ENCODE assay signal across 1 cellular context in genomic region chr9:129626079-129626943, GRCh38.
TF ChIP-seq lines count a peak whose summit lies in the region.

A gene with protein sequence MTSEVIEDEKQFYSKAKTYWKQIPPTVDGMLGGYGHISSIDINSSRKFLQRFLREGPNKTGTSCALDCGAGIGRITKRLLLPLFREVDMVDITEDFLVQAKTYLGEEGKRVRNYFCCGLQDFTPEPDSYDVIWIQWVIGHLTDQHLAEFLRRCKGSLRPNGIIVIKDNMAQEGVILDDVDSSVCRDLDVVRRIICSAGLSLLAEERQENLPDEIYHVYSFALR (plus strand): TSS chr9:129626163. CDS start chr9:129632704, 6,541 bp downstream.

TF ChIP-seq in K562, 482 proteins besides CTCF, POLR2A, EP300 and RAD21 (continued from another document and continues in another):
- TF ChIP-seq PRDM10 (IDR thresholded peaks at IDR 0.05; ENCODE audit: partially characterized antibody): peak; percentile 3
- peak; percentile 97 for TF ChIP-seq EP400 (IDR thresholded peaks at IDR 0.05)
- no peak for TF ChIP-seq BRD9 (IDR thresholded peaks at IDR 0.05; ENCODE audit: low read depth, partially characterized antibody)
- peak; percentile 57; the same call in 1 of the 2 replicates for TF ChIP-seq ZBTB17 (CRISPR knock-in tag; IDR thresholded peaks at IDR 0.05)
- peak; percentile 93 for TF ChIP-seq POLR2AphosphoS5 (IDR thresholded peaks at IDR 0.05; ENCODE audit: control insufficient read depth, insufficient read depth, low read depth, low read length)
- TF ChIP-seq OTX1 (CRISPR knock-in tag; IDR thresholded peaks at IDR 0.05): no peak
- TF ChIP-seq ZFP36 (IDR thresholded peaks at IDR 0.05; ENCODE audit: low read depth, low read length, partially characterized antibody): no peak
- no peak for TF ChIP-seq NBN (IDR thresholded peaks at IDR 0.05; ENCODE audit: low read depth)
- peak; percentile 84 for TF ChIP-seq PCBP1 (IDR thresholded peaks at IDR 0.05; ENCODE audit: low read depth, low read length, poor library complexity, severe bottlenecking)
- no peak for TF ChIP-seq SMARCA4 (IDR thresholded peaks at IDR 0.05)
- no peak for TF ChIP-seq ZNF780A (CRISPR knock-in tag; IDR thresholded peaks at IDR 0.05)
- no peak for TF ChIP-seq HOXB6 (CRISPR knock-in tag; IDR thresholded peaks at IDR 0.05; ENCODE audit: borderline replicate concordance)
- peak; percentile 44 for TF ChIP-seq CCNT2 (IDR thresholded peaks at IDR 0.05; ENCODE audit: borderline replicate concordance, extremely low read depth, insufficient read length, low read depth, low read length)
- peak; percentile 86 for TF ChIP-seq KDM5B (IDR thresholded peaks at IDR 0.05; ENCODE audit: insufficient replicate concordance, low read depth, low read length)
- TF ChIP-seq STAT6 (CRISPR knock-in tag; IDR thresholded peaks at IDR 0.05): no peak; the same call in 1 of the 2 replicates
- TF ChIP-seq DMBX1 (CRISPR knock-in tag; IDR thresholded peaks at IDR 0.05; ENCODE audit: borderline replicate concordance): 0 out of 2 replicates have a peak, but pooled peaks have one; percentile 26
- TF ChIP-seq ZNF253 (CRISPR knock-in tag; conservative IDR thresholded peaks at IDR 0.05): 0 out of 2 replicates have a peak, but pooled peaks have one; percentile 7
- TF ChIP-seq, protein P1, sequence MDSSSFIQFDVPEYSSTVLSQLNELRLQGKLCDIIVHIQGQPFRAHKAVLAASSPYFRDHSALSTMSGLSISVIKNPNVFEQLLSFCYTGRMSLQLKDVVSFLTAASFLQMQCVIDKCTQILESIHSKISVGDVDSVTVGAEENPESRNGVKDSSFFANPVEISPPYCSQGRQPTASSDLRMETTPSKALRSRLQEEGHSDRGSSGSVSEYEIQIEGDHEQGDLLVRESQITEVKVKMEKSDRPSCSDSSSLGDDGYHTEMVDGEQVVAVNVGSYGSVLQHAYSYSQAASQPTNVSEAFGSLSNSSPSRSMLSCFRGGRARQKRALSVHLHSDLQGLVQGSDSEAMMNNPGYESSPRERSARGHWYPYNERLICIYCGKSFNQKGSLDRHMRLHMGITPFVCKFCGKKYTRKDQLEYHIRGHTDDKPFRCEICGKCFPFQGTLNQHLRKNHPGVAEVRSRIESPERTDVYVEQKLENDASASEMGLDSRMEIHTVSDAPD (CRISPR knock-in tag; IDR thresholded peaks at IDR 0.05): no peak
- no peak for TF ChIP-seq BCL6 (CRISPR knock-in tag; IDR thresholded peaks at IDR 0.05)
- no peak for TF ChIP-seq WHSC1 (IDR thresholded peaks at IDR 0.05; ENCODE audit: low read length)
- TF ChIP-seq RNF2 (IDR thresholded peaks at IDR 0.05): no peak
- no peak for TF ChIP-seq RBM25 (IDR thresholded peaks at IDR 0.05; ENCODE audit: low read depth, low read length, severe bottlenecking)
- TF ChIP-seq TFAM (CRISPR knock-in tag; conservative IDR thresholded peaks at IDR 0.05): no peak
- TF ChIP-seq MEF2A (IDR thresholded peaks at IDR 0.05; ENCODE audit: control insufficient read depth, low read depth, low read length): no peak
- peak; percentile 63; the same call in 1 of the 2 replicates for TF ChIP-seq ZNF511 (CRISPR knock-in tag; IDR thresholded peaks at IDR 0.05)
- no peak for TF ChIP-seq CREBBP (IDR thresholded peaks at IDR 0.05; ENCODE audit: low read depth, low read length)
- no peak for TF ChIP-seq ERF (CRISPR knock-in tag; IDR thresholded peaks at IDR 0.05)
- peak; percentile 40; the same call in 1 of the 2 replicates for TF ChIP-seq KDM2B (CRISPR knock-in tag; IDR thresholded peaks at IDR 0.05)
- TF ChIP-seq DIDO1 (tag; IDR thresholded peaks at IDR 0.05; ENCODE audit: low read depth): peak; percentile 64; the same call in 1 of the 2 replicates
- TF ChIP-seq HNRNPK (IDR thresholded peaks at IDR 0.05; ENCODE audit: low read depth, low read length, poor library complexity, severe bottlenecking): no peak
- TF ChIP-seq AFF1 (IDR thresholded peaks at IDR 0.05; ENCODE audit: low read depth in 1 of 2, partially characterized antibody in 2 of 2): no peak
- no peak for TF ChIP-seq FOXM1 (IDR thresholded peaks at IDR 0.05; ENCODE audit: low read depth)
- peak; percentile 93; the same call in 1 of the 2 replicates for TF ChIP-seq FOXM1 (CRISPR knock-in tag; IDR thresholded peaks at IDR 0.05; ENCODE audit: low read depth)
- TF ChIP-seq TGIF2 (CRISPR knock-in tag; IDR thresholded peaks at IDR 0.05): no peak; the same call in 1 of the 2 replicates
- TF ChIP-seq, protein P2, sequence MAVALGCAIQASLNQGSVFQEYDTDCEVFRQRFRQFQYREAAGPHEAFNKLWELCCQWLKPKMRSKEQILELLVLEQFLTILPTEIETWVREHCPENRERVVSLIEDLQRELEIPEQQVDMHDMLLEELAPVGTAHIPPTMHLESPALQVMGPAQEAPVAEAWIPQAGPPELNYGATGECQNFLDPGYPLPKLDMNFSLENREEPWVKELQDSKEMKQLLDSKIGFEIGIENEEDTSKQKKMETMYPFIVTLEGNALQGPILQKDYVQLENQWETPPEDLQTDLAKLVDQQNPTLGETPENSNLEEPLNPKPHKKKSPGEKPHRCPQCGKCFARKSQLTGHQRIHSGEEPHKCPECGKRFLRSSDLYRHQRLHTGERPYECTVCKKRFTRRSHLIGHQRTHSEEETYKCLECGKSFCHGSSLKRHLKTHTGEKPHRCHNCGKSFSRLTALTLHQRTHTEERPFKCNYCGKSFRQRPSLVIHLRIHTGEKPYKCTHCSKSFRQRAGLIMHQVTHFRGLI (CRISPR knock-in tag; IDR thresholded peaks at IDR 0.05): no peak
- peak; percentile 72 for TF ChIP-seq GMEB1 (CRISPR knock-in tag; IDR thresholded peaks at IDR 0.05)
- no peak for TF ChIP-seq ATF1 (CRISPR knock-in tag; IDR thresholded peaks at IDR 0.05)
- peak; percentile 93 for TF ChIP-seq ATF1 (tag; IDR thresholded peaks at IDR 0.05)
- TF ChIP-seq DACH1 (IDR thresholded peaks at IDR 0.05; ENCODE audit: partially characterized antibody): peak; percentile 17
- no peak for TF ChIP-seq NUFIP1 (IDR thresholded peaks at IDR 0.05; ENCODE audit: partially characterized antibody)
- TF ChIP-seq STAG1 (CRISPR knock-in tag; IDR thresholded peaks at IDR 0.05; ENCODE audit: borderline replicate concordance): no peak
- TF ChIP-seq MTF1 (CRISPR knock-in tag; IDR thresholded peaks at IDR 0.05; ENCODE audit: borderline replicate concordance): no peak
- TF ChIP-seq ZNF408 (CRISPR knock-in tag; IDR thresholded peaks at IDR 0.05; ENCODE audit: low read depth): no peak
- no peak for TF ChIP-seq ZFP1 (CRISPR knock-in tag; IDR thresholded peaks at IDR 0.05)
- TF ChIP-seq PYGO2 (tag; IDR thresholded peaks at IDR 0.05): no peak
- no peak for TF ChIP-seq NFRKB (IDR thresholded peaks at IDR 0.05; ENCODE audit: low read depth)
- TF ChIP-seq ATF6 (CRISPR knock-in tag; IDR thresholded peaks at IDR 0.05): peak; percentile 92
- TF ChIP-seq XRCC5 (IDR thresholded peaks at IDR 0.05; ENCODE audit: low read depth, low read length): 0 out of 2 replicates have a peak, but pooled peaks have one; percentile 48
- TF ChIP-seq GATA2 (CRISPR knock-in tag; IDR thresholded peaks at IDR 0.05): no peak
